20 cellular contexts compared by ENCODE assay signal in the genomic region with DNA sequence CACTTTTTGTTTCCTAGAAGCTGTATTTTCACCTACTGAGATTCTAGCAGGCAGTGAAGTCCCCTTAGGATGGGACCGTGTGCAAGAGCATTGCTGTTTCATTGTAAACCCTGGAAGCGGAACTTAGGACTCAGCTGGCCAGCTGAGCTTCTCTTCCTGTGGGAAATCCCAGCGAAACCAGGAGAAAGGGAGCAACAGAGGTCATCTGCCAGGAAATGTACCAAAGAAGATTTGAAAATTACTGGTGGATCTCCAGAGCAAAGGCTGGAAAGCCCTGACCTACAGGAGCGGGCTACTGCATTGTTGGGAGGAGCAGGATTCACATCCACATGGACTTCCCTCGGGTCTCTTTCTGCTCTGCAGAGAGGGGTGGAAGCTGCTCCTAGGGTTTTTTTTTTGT. TPM values are rescaled to one million over a fixed set of nuclear protein-coding genes. Genes with fewer than 3 reads are reported as not detected.
DNase-seq lines count a peak whose midpoint lies in the region; ATAC-seq and TF ChIP-seq lines count a peak whose summit lies in the region.
"Had no signal": no experiment of that assay in that cellular context is flagged by ENCODE, and none has a peak within 500 bp of the region (broad histone marks: within the 10 kb centered on the region; RNA-seq: fewer than 3 reads in every experiment).

No MANE protein-coding gene starts in this region.

- peaks cover 17% of the 10 kb centered on the region for H3K27me3 Mint-ChIP-seq in Calu3 (ENCODE audit: unreplicated experiment)
- H3K27me3 Mint-ChIP-seq: IgD-negative memory B cell had no signal

- peaks cover 0 to 36% (median 6%) of the 10 kb centered on the region in 12 donors for H3K4me1 ChIP-seq in heart left ventricle
- peaks cover 2% of the 10 kb centered on the region for H3K4me1 ChIP-seq in right cardiac atrium (ENCODE audit: control insufficient read depth, insufficient read depth, low read length)
- no peaks in the 10 kb centered on the region for H3K4me1 ChIP-seq in parathyroid adenoma
- H3K4me1 ChIP-seq: BLaER1, Peyer's patch had no signal

- ATAC-seq in heart left ventricle (peak in 3 of 4 donors; percentile 61 to 83 (median 65)), Right ventricle myocardium inferior (no peak), right cardiac atrium (peak; percentile 54 to 83), GM18498 (IDR thresholded peaks at IDR 0.05; ENCODE audit: unreplicated experiment) (no peak), GM19324 (IDR thresholded peaks at IDR 0.05; ENCODE audit: low FRiP score, unreplicated experiment) (no peak)

- H3K4me3 Mint-ChIP-seq in Calu3 (ENCODE audit: low read depth, unreplicated experiment), result no peak overlapping the region
- H3K4me3 Mint-ChIP-seq: IgD-negative memory B cell had no signal

- H3K9me3 Mint-ChIP-seq in Calu3 (ENCODE audit: low read depth, unreplicated experiment), result no peaks in the 10 kb centered on the region
- H3K9me3 Mint-ChIP-seq: IgD-negative memory B cell had no signal

- BruUV-seq in Calu3 (replicated peaks; lab: Mats Ljungman, UMichigan), result no TSS peak

- TF ChIP-seq CTCF in heart left ventricle (IDR thresholded peaks at IDR 0.05) (no peak), parathyroid adenoma (IDR thresholded peaks at IDR 0.05) (no peak), Calu3 (IDR thresholded peaks at IDR 0.05; ENCODE audit: unreplicated experiment) (no peak)

- DNase-seq in heart left ventricle (peak in 1 of 5 donors; percentile 29), Right ventricle myocardium inferior (ENCODE audit: missing footprints) (no peak), right cardiac atrium (no peak), NCI-H1694 (lab: John Stamatoyannopoulos, UW) (no peak), Calu3 (no peak)
- DNase-seq: 8988T, DMS153, EL, NCI-H1930, NCI-H2171 treated with DMSO at 0.1 percent for 48 hours, NCI-H510A treated with DMSO at 0.1 percent for 48 hours, Peyer's patch, SHP77 treated with DMSO at 0.1 percent for 48 hours had no signal

- H3K9me3 ChIP-seq in heart left ventricle (no peaks in the 10 kb centered on the region), right cardiac atrium (ENCODE audit: control insufficient read depth, low read length) (no peaks in the 10 kb centered on the region), parathyroid adenoma (ENCODE audit: control insufficient read depth, low read length) (no peaks in the 10 kb centered on the region)
- H3K9me3 ChIP-seq: BLaER1, Peyer's patch had no signal

- H3K4me1 Mint-ChIP-seq in Calu3 (ENCODE audit: low read depth, unreplicated experiment), result peaks cover 11% of the 10 kb centered on the region

- no peaks in the 10 kb centered on the region for H3K36me3 Mint-ChIP-seq in Calu3 (ENCODE audit: insufficient read depth, unreplicated experiment)
- H3K36me3 Mint-ChIP-seq: IgD-negative memory B cell had no signal

- intact Hi-C loops in heart left ventricle (cut with DNase I), result no loop called here
- intact Hi-C loops in Right ventricle myocardium inferior (cut with DNase I), result no loop called here
- intact Hi-C loops in right cardiac atrium (cut with DNase I), result no loop called here
- intact Hi-C loops in Calu3 (cut with micrococcal nuclease; ENCODE audit: unreplicated experiment), result no loop called here

- H3K27me3 ChIP-seq in heart left ventricle (no peaks in the 10 kb centered on the region), right cardiac atrium (ENCODE audit: control insufficient read depth, insufficient read depth) (no peaks in the 10 kb centered on the region), parathyroid adenoma (ENCODE audit: control insufficient read depth, insufficient read depth, low read length) (no peaks in the 10 kb centered on the region)
- H3K27me3 ChIP-seq: BLaER1, Peyer's patch had no signal

- no peak for TF ChIP-seq POLR2A in heart left ventricle (IDR thresholded peaks at IDR 0.05)

- H3K36me3 ChIP-seq in heart left ventricle, result no peaks in the 10 kb centered on the region
- H3K36me3 ChIP-seq in parathyroid adenoma (ENCODE audit: control insufficient read depth, insufficient read depth, low read length), result no peaks in the 10 kb centered on the region
- H3K36me3 ChIP-seq: BLaER1, Peyer's patch had no signal

- no peak overlapping the region for H2AFZ ChIP-seq in parathyroid adenoma

- H3K27ac ChIP-seq in heart left ventricle, result peak overlapping the region; percentile 16 to 86 (median 56)
- H3K27ac ChIP-seq in right cardiac atrium (ENCODE audit: low read length), result peak overlapping the region; percentile 55
- H3K27ac ChIP-seq in parathyroid adenoma, result peak overlapping the region; percentile 38
- H3K27ac ChIP-seq: BLaER1 had no signal

- CTCF ChIA-PET in Calu3 (lab: Charles Lee), result no interaction called here

- no peak overlapping the region for H3K4me2 ChIP-seq in parathyroid adenoma (ENCODE audit: low read length)
- H3K4me2 ChIP-seq: BLaER1 had no signal

- no peak overlapping the region for H3K9ac ChIP-seq in parathyroid adenoma
- H3K9ac ChIP-seq: BLaER1 had no signal

- H3K79me2 ChIP-seq in parathyroid adenoma, result no peaks in the 10 kb centered on the region

- H3K27ac Mint-ChIP-seq in Calu3 (ENCODE audit: unreplicated experiment), result no peak overlapping the region
- H3K27ac Mint-ChIP-seq: IgD-negative memory B cell had no signal

- H3K4me3 ChIP-seq in heart left ventricle (no peak overlapping the region), right cardiac atrium (ENCODE audit: low read length) (no peak overlapping the region), parathyroid adenoma (ENCODE audit: low read depth, low read length) (no peak overlapping the region)
- H3K4me3 ChIP-seq: BLaER1, Peyer's patch had no signal

- 30 to 65% (median 49%) methylated on average over 5 of the region's 5 CpGs for WGBS in heart left ventricle, 4 donors
- WGBS in right cardiac atrium, result 54% methylated on average over 5 of the region's 5 CpGs

RNA-seq across cellular contexts. Expression of a gene that starts 7.6 kb away (rescaled TPM):
- total RNA-seq in heart left ventricle, result 10 to 100 TPM in 6 of 9 donors, 1 to 10 TPM in 3; 9.7 to 17.5 (median 11.5) TPM
- polyA plus RNA-seq in heart left ventricle, result 10 to 100 TPM in 1 of 2 donors, 1 to 10 TPM in 1; 5.0 to 14.2 TPM
- 10.1 TPM for total RNA-seq in Right ventricle myocardium inferior
- total RNA-seq in right cardiac atrium, result 10 to 100 TPM in 3 of 4 donors, 1 to 10 TPM in 1; 9.5 to 11.9 (median 10.3) TPM
- polyA plus RNA-seq in right cardiac atrium, result 6.5 TPM
- 1.8 and 2.4 TPM in 2 replicates for total RNA-seq in Calu3 (2022)

RNA-seq across cellular contexts. Expression of a gene that starts 12.3 kb away (rescaled TPM):
- 1 to 10 TPM in 1 of 9 donors, under 1 TPM in 5, not detected in 3; 0.22 to 4.4 (median 0.39) TPM for total RNA-seq in heart left ventricle
- under 1 TPM; 0.12 to 0.19 TPM for polyA plus RNA-seq in heart left ventricle
- not detected for total RNA-seq in Right ventricle myocardium inferior
- total RNA-seq in right cardiac atrium, result under 1 TPM in 3 of 4 donors, not detected in 1; 0.17 to 0.54 (median 0.26) TPM
- 0.14 TPM for polyA plus RNA-seq in right cardiac atrium
- total RNA-seq in Calu3 (2022), result not detected in 2 replicates
- total RNA-seq: HT-29, LHCN-M2 had no signal

RNA-seq across cellular contexts. Expression of a gene that starts 26.0 kb away (rescaled TPM):
- total RNA-seq in heart left ventricle (10 to 100 TPM in 1 of 9 donors, 1 to 10 TPM in 6, under 1 TPM in 2; 0.58 to 23.8 (median 1.8) TPM), Right ventricle myocardium inferior (2.0 TPM), right cardiac atrium (1 to 10 TPM; 4.3 to 7.5 (median 5.5) TPM), Calu3 (2022) (0.81 and 0.99 TPM in 2 replicates)
- polyA plus RNA-seq in heart left ventricle (1 to 10 TPM in 1 of 2 donors, under 1 TPM in 1; 0.86 to 2.6 TPM), right cardiac atrium (4.4 TPM)
- total RNA-seq: HT-29, LHCN-M2 had no signal
- polyA plus RNA-seq: IgD-negative memory B cell had no signal

Comparison
In these comparisons a context has a peak if more than half of its experiments do, and no peak if none do; other contexts are left out.
1. ATAC-seq: peak in heart left ventricle (3 of 4) and right cardiac atrium (2 of 2); none in Right ventricle myocardium inferior (single experiment), GM18498 (single experiment) and GM19324 (single experiment).
2. Peak in every context shown above with its lines, with median percentiles within 50 percentile points of each other: H3K27ac ChIP-seq.